ENCODE assay signal across 1 cellular context in the genomic region with DNA sequence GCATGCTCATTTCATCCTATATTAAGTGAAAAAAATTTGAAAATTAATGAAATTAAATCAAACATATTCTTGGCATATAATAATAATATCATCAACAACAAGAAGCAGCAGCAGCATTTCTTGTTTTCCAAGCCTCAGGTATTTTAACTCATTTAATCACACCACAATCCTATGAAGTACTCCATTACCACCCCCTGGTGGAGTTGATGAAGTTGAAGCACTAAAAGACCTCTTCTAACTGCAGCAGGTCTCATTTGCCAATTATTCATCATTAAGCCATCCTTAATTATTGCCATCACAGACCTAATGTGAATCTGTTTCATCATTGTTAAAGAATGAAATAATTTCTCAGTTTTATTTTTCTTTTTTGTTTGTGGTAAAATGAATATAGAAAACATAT.
TF ChIP-seq lines count a peak whose summit lies in the region.

No MANE protein-coding gene starts in this region.

TF ChIP-seq in H1, 55 proteins besides CTCF, POLR2A, EP300 and RAD21 (continued from another document):
- TF ChIP-seq RXRA (IDR thresholded peaks at IDR 0.05; ENCODE audit: insufficient read depth, low read depth, low read length) (no peak), NANOG (IDR thresholded peaks at IDR 0.05; ENCODE audit: insufficient read depth, low read depth, low read length, poor library complexity, severe bottlenecking) (no peak), FOSL1 (IDR thresholded peaks at IDR 0.05; ENCODE audit: insufficient read depth, low read depth, low read length) (no peak), KDM5A (IDR thresholded peaks at IDR 0.05; ENCODE audit: low read length) (no peak), TEAD4 (IDR thresholded peaks at IDR 0.05; ENCODE audit: low read depth, low read length) (no peak), TBP (IDR thresholded peaks at IDR 0.05; ENCODE audit: low read depth, low read length) (no peak), KDM1A (IDR thresholded peaks at IDR 0.05; ENCODE audit: borderline replicate concordance, low read length) (no peak)
- TF ChIP-seq, protein P1, sequence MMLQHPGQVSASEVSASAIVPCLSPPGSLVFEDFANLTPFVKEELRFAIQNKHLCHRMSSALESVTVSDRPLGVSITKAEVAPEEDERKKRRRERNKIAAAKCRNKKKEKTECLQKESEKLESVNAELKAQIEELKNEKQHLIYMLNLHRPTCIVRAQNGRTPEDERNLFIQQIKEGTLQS (IDR thresholded peaks at IDR 0.05; ENCODE audit: insufficient read depth, low read depth, low read length): no peak
- TF ChIP-seq, protein P2, sequence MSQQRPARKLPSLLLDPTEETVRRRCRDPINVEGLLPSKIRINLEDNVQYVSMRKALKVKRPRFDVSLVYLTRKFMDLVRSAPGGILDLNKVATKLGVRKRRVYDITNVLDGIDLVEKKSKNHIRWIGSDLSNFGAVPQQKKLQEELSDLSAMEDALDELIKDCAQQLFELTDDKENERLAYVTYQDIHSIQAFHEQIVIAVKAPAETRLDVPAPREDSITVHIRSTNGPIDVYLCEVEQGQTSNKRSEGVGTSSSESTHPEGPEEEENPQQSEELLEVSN (IDR thresholded peaks at IDR 0.05): no peak
